1 cellular context compared by ENCODE assay signal in genomic region chr11:126420730-126421083, GRCh38.
TF ChIP-seq lines count a peak whose summit lies in the region.

No MANE protein-coding gene starts in this region.

TF ChIP-seq in endothelial cell of umbilical vein, 7 proteins besides CTCF, POLR2A, EP300 and RAD21:
- TF ChIP-seq JUN (IDR thresholded peaks at IDR 0.05; ENCODE audit: borderline replicate concordance, insufficient read depth, insufficient read length, low read depth) = no peak
- no peak for TF ChIP-seq GATA2 (IDR thresholded peaks at IDR 0.05; ENCODE audit: insufficient read depth, insufficient read length, low read depth, low read length)
- TF ChIP-seq POLR2AphosphoS5 (IDR thresholded peaks at IDR 0.05; ENCODE audit: insufficient read depth, low read depth, low read length) = no peak
